In genomic region chr5:137516251-137516797, GRCh38 we compare ENCODE assay signal across 16 cellular contexts. TPM values are rescaled to one million over a fixed set of nuclear protein-coding genes. Genes with fewer than 3 reads are reported as not detected.
"Had no signal": no experiment of that assay in that cellular context is flagged by ENCODE, and none has a peak within 500 bp of the region (broad histone marks: within the 10 kb centered on the region; RNA-seq: fewer than 3 reads in every experiment).

No MANE protein-coding gene starts in this region.

- H3K36me3 ChIP-seq: heart left ventricle, sigmoid colon, upper lobe of right lung had no signal

- H3K27me3 ChIP-seq: testis, upper lobe of right lung had no signal

- DNase-seq: activated CD4-positive, alpha-beta T cell treated with anti-CD3 and anti-CD28 coated beads for 4 hours; activated naive CD4-positive, alpha-beta T cell treated with anti-CD3 and anti-CD28 coated beads, Interleukin-2, amount 10 ng/mL, durations not matched to agents 7 days and 5 days; effector CD4-positive, alpha-beta T cell; foreskin melanocyte; left ventricle myocardium superior; mesenchymal stem cell; sigmoid colon; stimulated activated CD4-positive, alpha-beta T cell treated with anti-CD3 and anti-CD28 coated beads, Interleukin-12 subunit alpha, Interleukin-12 subunit beta, amount 100 ng/mL, for 4 hours; stimulated activated CD4-positive, alpha-beta T cell treated with anti-CD3 and anti-CD28 coated beads, Interleukin-2, amount 100 ng/mL, for 48 hours; stimulated activated CD8-positive, alpha-beta memory T cell treated with anti-CD3 and anti-CD28 coated beads, Interleukin-4, amount 100 ng/mL, for 48 hours; stimulated activated naive CD8-positive, alpha-beta T cell treated with anti-CD3 and anti-CD28 coated beads, Interleukin-15, amount 100 ng/mL, for 72 hours; T-helper 9 cell; testis; upper lobe of right lung had no signal

- H3K9me3 Mint-ChIP-seq: activated naive CD4-positive, alpha-beta T cell treated with anti-CD3 and anti-CD28 coated beads, Interleukin-2, amount 10 ng/mL, durations not matched to agents 7 days and 5 days had no signal

- H3K4me3 Mint-ChIP-seq: activated naive CD4-positive, alpha-beta T cell treated with anti-CD3 and anti-CD28 coated beads, Interleukin-2, amount 10 ng/mL, durations not matched to agents 7 days and 5 days; activated T-helper 17 cell treated with anti-CD3 and anti-CD28 coated beads, Interleukin-2, amount 50 U/mL, for 72 hours; stimulated activated naive CD8-positive, alpha-beta T cell treated with anti-CD3 and anti-CD28 coated beads, Interleukin-15, amount 100 ng/mL, for 72 hours had no signal

- H3K4me3 ChIP-seq: heart left ventricle, sigmoid colon, testis, upper lobe of right lung had no signal

- H3K27ac ChIP-seq: heart left ventricle, sigmoid colon, testis, upper lobe of right lung had no signal

- H3K36me3 Mint-ChIP-seq: activated naive CD4-positive, alpha-beta T cell treated with anti-CD3 and anti-CD28 coated beads, Interleukin-2, amount 10 ng/mL, durations not matched to agents 7 days and 5 days had no signal

- H3K27ac Mint-ChIP-seq: activated naive CD4-positive, alpha-beta T cell treated with anti-CD3 and anti-CD28 coated beads, Interleukin-2, amount 10 ng/mL, durations not matched to agents 7 days and 5 days; activated T-helper 17 cell treated with anti-CD3 and anti-CD28 coated beads, Interleukin-2, amount 50 U/mL, for 72 hours had no signal

- H3K4me1 Mint-ChIP-seq: activated naive CD4-positive, alpha-beta T cell treated with anti-CD3 and anti-CD28 coated beads, Interleukin-2, amount 10 ng/mL, durations not matched to agents 7 days and 5 days; stimulated activated naive CD8-positive, alpha-beta T cell treated with anti-CD3 and anti-CD28 coated beads, Interleukin-15, amount 100 ng/mL, for 72 hours had no signal

- ATAC-seq: activated T-helper 17 cell treated with anti-CD3 and anti-CD28 coated beads, Interleukin-2, amount 50 U/mL, for 72 hours; heart left ventricle; left ventricle myocardium superior; stimulated activated naive CD8-positive, alpha-beta T cell treated with anti-CD3 and anti-CD28 coated beads, Interleukin-15, amount 100 ng/mL, for 72 hours; upper lobe of right lung had no signal

- H3K4me1 ChIP-seq: heart left ventricle, sigmoid colon, testis, upper lobe of right lung had no signal

- H3K9me3 ChIP-seq: heart left ventricle, sigmoid colon, testis, upper lobe of right lung had no signal

RNA-seq across cellular contexts. Expression of gene SPOCK1, which starts 17.2 kb away (rescaled TPM):
- total RNA-seq: activated T-helper 17 cell treated with anti-CD3 and anti-CD28 coated beads, Interleukin-2, amount 50 U/mL, for 72 hours had no signal
